1 cellular context compared by ENCODE assay signal in genomic region chr7:8035190-8035589, GRCh38.
TF ChIP-seq lines count a peak whose summit lies in the region.

No MANE protein-coding gene starts in this region.

TF ChIP-seq in WTC11, 78 proteins besides CTCF, POLR2A, EP300 and RAD21 (continued from another document):
- no peak for TF ChIP-seq AFF4 (CRISPR knock-in tag; IDR thresholded peaks at IDR 0.05; ENCODE audit: borderline replicate concordance)
- TF ChIP-seq ESRRA (CRISPR knock-in tag; IDR thresholded peaks at IDR 0.05; ENCODE audit: borderline replicate concordance) = no peak
- no peak for TF ChIP-seq ERG (CRISPR knock-in tag; IDR thresholded peaks at IDR 0.05)
- no peak for TF ChIP-seq FOXK1 (CRISPR knock-in tag; IDR thresholded peaks at IDR 0.05)
- TF ChIP-seq, protein P1, sequence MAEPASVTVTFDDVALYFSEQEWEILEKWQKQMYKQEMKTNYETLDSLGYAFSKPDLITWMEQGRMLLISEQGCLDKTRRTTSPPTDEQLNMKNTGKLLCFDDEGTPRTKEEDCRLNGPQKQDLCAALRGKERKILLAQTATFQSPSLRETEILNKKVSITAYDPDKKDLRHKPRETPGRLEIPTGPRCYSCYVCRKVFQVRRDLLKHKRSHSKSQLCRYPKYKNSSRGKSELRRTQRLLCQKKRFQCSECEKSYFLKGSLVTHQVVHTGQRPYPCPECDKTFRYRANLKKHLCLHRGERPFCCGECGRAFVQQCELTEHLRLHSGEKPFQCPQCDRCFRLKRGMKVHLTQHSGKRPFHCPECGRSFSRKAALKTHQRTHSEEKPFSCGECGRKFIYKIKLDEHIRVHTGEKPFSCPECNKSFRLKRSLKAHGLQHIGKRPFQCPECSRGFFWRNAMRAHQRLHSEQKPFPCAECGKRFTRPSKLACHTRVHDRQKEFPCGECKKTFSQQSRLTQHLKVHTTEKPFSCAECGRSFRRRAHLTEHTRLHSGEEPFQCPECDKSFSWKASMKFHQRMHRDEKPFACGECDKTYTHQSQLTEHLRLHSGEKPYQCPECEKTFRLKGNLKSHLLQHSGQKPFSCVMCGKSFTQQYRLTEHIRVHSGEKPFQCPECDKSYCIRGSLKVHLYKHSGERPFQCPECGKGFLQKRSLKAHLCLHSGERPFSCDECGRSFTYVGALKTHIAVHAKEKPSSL (CRISPR knock-in tag; conservative IDR thresholded peaks at IDR 0.05) = no peak
- TF ChIP-seq HMGA2 (CRISPR knock-in tag; IDR thresholded peaks at IDR 0.05) = no peak
- no peak for TF ChIP-seq MLX (CRISPR knock-in tag; IDR thresholded peaks at IDR 0.05)
